Comparison of ENCODE assay signal across 18 cellular contexts in the genomic region with DNA sequence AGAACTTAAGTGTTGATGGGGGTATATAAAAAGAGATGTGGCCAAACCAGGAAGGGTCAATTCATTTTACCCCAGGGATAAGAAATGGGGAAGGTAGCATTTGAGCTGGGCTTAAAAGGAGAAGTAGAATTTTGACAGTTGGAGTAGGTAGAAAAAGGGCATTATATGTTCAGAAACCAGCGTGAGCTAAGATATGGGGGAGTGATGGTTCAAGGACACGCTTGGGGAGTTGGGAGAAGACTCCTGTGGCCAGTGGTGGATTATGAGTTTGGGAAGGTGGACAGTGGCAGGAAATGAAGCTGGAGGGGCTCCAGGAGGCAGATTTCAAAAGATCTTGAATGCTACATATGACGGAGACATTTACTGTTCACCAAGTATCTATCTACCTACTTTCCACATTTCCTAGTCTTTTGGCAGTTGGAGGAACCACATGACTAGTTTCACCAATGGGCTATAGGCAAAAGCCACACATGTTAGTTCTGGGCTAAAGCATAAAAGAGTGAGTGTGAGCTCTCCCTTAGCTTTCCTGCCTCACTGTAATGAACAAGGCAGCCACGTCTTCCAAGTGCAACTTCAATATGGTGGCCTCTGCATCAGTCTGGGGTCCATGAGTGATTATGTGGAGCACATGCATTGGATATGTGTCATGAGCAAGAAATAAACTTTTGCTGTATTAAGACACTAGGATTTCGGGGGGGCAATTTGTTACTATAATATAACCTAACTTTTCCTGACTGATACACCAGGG. TPM values are rescaled to one million over a fixed set of nuclear protein-coding genes. Genes with fewer than 3 reads are reported as not detected.
A peak's percentile ranks its signal among the peaks of the same experiment; 100 is the strongest.
DNase-seq lines count a peak whose midpoint lies in the region; ATAC-seq, FAIRE-seq and TF ChIP-seq lines count a peak whose summit lies in the region.
"Had no signal": no experiment of that assay in that cellular context is flagged by ENCODE, and none has a peak within 500 bp of the region (broad histone marks: within the 10 kb centered on the region; RNA-seq: fewer than 3 reads in every experiment).

No MANE protein-coding gene starts in this region.

- no peaks in the 10 kb centered on the region for H3K27me3 Mint-ChIP-seq in MCF 10A (ENCODE audit: insufficient read depth, unreplicated experiment)
- H3K27me3 Mint-ChIP-seq in activated T-cell treated with anti-CD3 and anti-CD28 coated beads, Interleukin-2, amount 50 U/mL, for 4 hours (ENCODE audit: low read depth) = no peaks in the 10 kb centered on the region

- H3K79me2 ChIP-seq in K562 (ENCODE audit: control insufficient read depth, insufficient read depth, low read length) = no peaks in the 10 kb centered on the region

- no peak overlapping the region for H3K27ac Mint-ChIP-seq in MCF 10A (ENCODE audit: low read depth, unreplicated experiment)

- H3K9me3 Mint-ChIP-seq in MCF 10A (ENCODE audit: unreplicated experiment) = peaks cover 11% of the 10 kb centered on the region
- no peaks in the 10 kb centered on the region for H3K9me3 Mint-ChIP-seq in activated T-cell treated with anti-CD3 and anti-CD28 coated beads, Interleukin-2, amount 50 U/mL, for 4 hours

- no peak overlapping the region for H2AFZ ChIP-seq in K562 (ENCODE audit: low read depth, low read length)

- in situ Hi-C loops in K562 (cut with MboI) = no loop called here

- intact Hi-C loops in K562 (cut with micrococcal nuclease) (no loop called here), MCF 10A (cut with micrococcal nuclease) (no loop called here), esophagus squamous epithelium (cut with DNase I) (no loop called here)

- no peak for TF ChIP-seq RAD21 in K562 (CRISPR knock-in tag; conservative IDR thresholded peaks at IDR 0.05 in 1 of 2, IDR thresholded peaks at IDR 0.05 in 1 of 2)

- BruUV-seq in K562 (replicated peaks; lab: Mats Ljungman, UMichigan) = no TSS peak
- BruUV-seq in MCF 10A (replicated peaks; lab: Mats Ljungman, UMichigan) = no TSS peak

- H4K20me1 ChIP-seq in K562 (replicated peaks; ENCODE audit: control insufficient read depth, insufficient read depth, low read length) = no peaks in the 10 kb centered on the region

- ATAC-seq in K562 (no peak), left lobe of liver (no peak)
- no peak for ATAC-seq in activated T-cell treated with anti-CD3 and anti-CD28 coated beads, Interleukin-2, amount 50 U/mL, for 4 hours

- peak overlapping the region; percentile 28; the same call in 1 of the 3 replicates for H3K27ac ChIP-seq in K562 (ENCODE audit: extremely low read depth, low read depth, low read length)
- H3K27ac ChIP-seq in esophagus squamous epithelium = no peak overlapping the region
- H3K27ac ChIP-seq: 22Rv1 had no signal

- TF ChIP-seq EP300 in K562 (IDR thresholded peaks at IDR 0.05; ENCODE audit: low read length) = no peak

- H3K36me3 Mint-ChIP-seq in MCF 10A (ENCODE audit: insufficient read depth, unreplicated experiment) = no peaks in the 10 kb centered on the region
- H3K36me3 Mint-ChIP-seq in activated T-cell treated with anti-CD3 and anti-CD28 coated beads, Interleukin-2, amount 50 U/mL, for 4 hours (ENCODE audit: insufficient read depth) = peaks cover 2% of the 10 kb centered on the region

- H3K4me1 ChIP-seq in K562 (replicated peaks in 1 of 2; ENCODE audit: control insufficient read depth in 2 of 2, insufficient read depth in 2 of 2, low read length in 2 of 2) = peaks cover 0 to 14% of the 10 kb centered on the region in 2 experiments; a peak in 4 of 5 replicates
- peaks cover 0 to 6% (median 0%) of the 10 kb centered on the region in 3 donors for H3K4me1 ChIP-seq in esophagus squamous epithelium

- H3K36me3 ChIP-seq in K562 (ENCODE audit: control insufficient read depth, insufficient read depth, low read length) = no peaks in the 10 kb centered on the region
- H3K36me3 ChIP-seq in esophagus squamous epithelium = no peaks in the 10 kb centered on the region

- FAIRE-seq in K562 (lab: Jason Lieb, UNC) = no peak
- FAIRE-seq: GM12892, GM19239, RCC 7860 had no signal

- no peaks in the 10 kb centered on the region for H3K9me1 ChIP-seq in K562 (ENCODE audit: control insufficient read depth, insufficient read depth, low read length)

- CTCF ChIA-PET in K562 (lab: Yijun Ruan, JAX; ENCODE audit: low intra/inter-chr PET ratio) = no interaction called here
- CTCF ChIA-PET in MCF 10A (lab: Yijun Ruan, JAX) = interaction anchor here (0.7 to 1.3 kb wide), 6 partner anchors 9 to 192 kb away, joined by 3 to 5 read pairs (median 4); partner anchors contain the start of gene RAB14

- no peak overlapping the region for H3K4me3 Mint-ChIP-seq in MCF 10A (ENCODE audit: unreplicated experiment)
- no peak overlapping the region for H3K4me3 Mint-ChIP-seq in activated T-cell treated with anti-CD3 and anti-CD28 coated beads, Interleukin-2, amount 50 U/mL, for 4 hours

- no peak for TF ChIP-seq CTCF in K562 (IDR thresholded peaks at IDR 0.05 in 2 of 3, conservative IDR thresholded peaks at IDR 0.05 in 1 of 3; ENCODE audit: insufficient read depth in 2 of 3, low read depth in 1 of 3, low read length in 3 of 3)
- TF ChIP-seq CTCF in MCF 10A (IDR thresholded peaks at IDR 0.05; ENCODE audit: unreplicated experiment) = no peak
- TF ChIP-seq CTCF in esophagus squamous epithelium (IDR thresholded peaks at IDR 0.05) = no peak

- H3K9me3 ChIP-seq in K562 (replicated peaks; ENCODE audit: control insufficient read depth, insufficient read depth, low read depth, low read length) = no peaks in the 10 kb centered on the region
- H3K9me3 ChIP-seq in esophagus squamous epithelium = no peaks in the 10 kb centered on the region

- POLR2A ChIA-PET in K562 (lab: Yijun Ruan, JAX) = interaction anchor here (0.6 to 2.6 kb wide), 6 partner anchors 8 to 21 kb away, joined by 3 to 8 read pairs (median 4); partner anchors contain the start of gene GSN
- POLR2A ChIA-PET in MCF 10A (lab: Yijun Ruan, JAX) = interaction anchor here (0.6 to 0.9 kb wide), 2 partner anchors 30 to 39 kb away, joined by 3 read pairs; no protein-coding TSS in a partner anchor

- H3K4me2 ChIP-seq in K562 (ENCODE audit: insufficient read depth, low read length) = no peak overlapping the region

- H3K9ac ChIP-seq in K562 (ENCODE audit: insufficient read depth in 1 of 2, low read depth in 2 of 2, low read length in 2 of 2) = no peak overlapping the region

- H3K27me3 ChIP-seq in K562 (ENCODE audit: control insufficient read depth in 2 of 2, insufficient read depth in 2 of 2, low read length in 2 of 2) (no peaks in the 10 kb centered on the region), esophagus squamous epithelium (no peaks in the 10 kb centered on the region)

- DNase-seq in SIG-M5 treated with dmso at 0.1 percent for 504 hours (lab: John Stamatoyannopoulos, UW; ENCODE audit: unreplicated experiment) (peak; percentile 46), SIG-M5 (lab: John Stamatoyannopoulos, UW) (no peak), OCI-M1 (lab: John Stamatoyannopoulos, UW) (peak; percentile 79), K562 (ENCODE audit: extremely low read depth in 1 of 4, low spot score in 3 of 4) (no peak), MCF 10A (ENCODE audit: unreplicated experiment) (no peak), esophagus squamous epithelium (lab: John Stamatoyannopoulos, UW) (no peak), left lobe of liver (ENCODE audit: low spot score) (no peak)
- no peak for DNase-seq in activated T-cell treated with anti-CD3 and anti-CD28 coated beads, Interleukin-2, amount 50 U/mL, for 4 hours
- DNase-seq: C1 segment of cervical spinal cord, COR-L47, Karpas-422, NCI-H1048, NCI-H446, SHP77 treated with DMSO at 0.1 percent for 48 hours had no signal

- WGBS in K562 (ENCODE audit: insufficient coverage, low coverage, missing lambda C conversion rate) = 45% methylated on average over 5 of the region's 5 CpGs
- WGBS in esophagus squamous epithelium, 2 donors = 83 to 93% methylated on average over 5 of the region's 5 CpGs

- no peaks in the 10 kb centered on the region for H3K4me1 Mint-ChIP-seq in MCF 10A (ENCODE audit: insufficient read depth, unreplicated experiment)
- no peaks in the 10 kb centered on the region for H3K4me1 Mint-ChIP-seq in activated T-cell treated with anti-CD3 and anti-CD28 coated beads, Interleukin-2, amount 50 U/mL, for 4 hours (ENCODE audit: low read depth)

- H3K4me3 ChIP-seq in K562 (no peak overlapping the region), esophagus squamous epithelium (no peak overlapping the region)

- TF ChIP-seq POLR2A in K562 (conservative IDR thresholded peaks at IDR 0.05) = no peak
- TF ChIP-seq POLR2A in esophagus squamous epithelium (IDR thresholded peaks at IDR 0.05) = no peak

RNA-seq across cellular contexts. Expression of gene GSN, which starts 15.7 kb away (rescaled TPM):
- 15.3 and 27.0 TPM in 2 replicates for total RNA-seq in K562 (2011; cell fraction: chromatin; rRNA removed; ENCODE audit: low replicate concordance)
- total RNA-seq in K562 (2011; cell fraction: nucleolus; rRNA removed) = 9.9 and 11.0 TPM in 2 replicates
- 8.1 and 9.2 TPM in 2 replicates for total RNA-seq in K562 (2011; cell fraction: nucleoplasm; rRNA removed)
- 8.2 and 10.8 TPM in 2 replicates for total RNA-seq in K562 (2014; rRNA removed)
- total RNA-seq in K562 (2014; rRNA removed; fragmentation: Illumina TruSeq; extraction: Trizol) = 3.3 and 3.5 TPM in 2 replicates
- total RNA-seq in K562 (2015; rRNA removed; fragmentation: Illumina TruSeq; extraction: Trizol) = 12.3 and 12.4 TPM in 2 replicates
- 9.0 and 9.6 TPM in 2 replicates for total RNA-seq in K562 (2021)
- polyA plus RNA-seq in K562 (2011; rRNA removed) = 16.6 and 24.2 TPM in 2 replicates
- polyA plus RNA-seq in K562 (2011; cell fraction: cytosol; rRNA removed) = 27.5 and 34.5 TPM in 2 replicates
- polyA plus RNA-seq in K562 (2011; cell fraction: nucleus; rRNA removed) = 15.8 and 17.0 TPM in 2 replicates
- polyA plus RNA-seq in K562 (2012) = 11.2 and 34.5 TPM in 2 replicates
- polyA plus RNA-seq in K562 (2014; fragmentation: Illumina TruSeq; extraction: Trizol) = 5.2 and 7.4 TPM in 2 replicates
- under 1 TPM; 0.39 to 0.41 TPM for polyA plus RNA-seq in K562 (2014; fragmentation: Nextera tagmentation; extraction: Ambion mirVana)
- 7.5 and 11.2 TPM in 2 replicates for polyA plus RNA-seq in K562 (2014; rRNA removed)
- 23.7 and 31.3 TPM in 2 replicates for polyA minus RNA-seq in K562 (2011; rRNA and poly(A)+ RNA removed)
- polyA minus RNA-seq in K562 (2011; cell fraction: cytosol; rRNA and poly(A)+ RNA removed) = 24.8 and 27.9 TPM in 2 replicates
- polyA minus RNA-seq in K562 (2011; cell fraction: nucleus; rRNA and poly(A)+ RNA removed) = 6.2 and 9.0 TPM in 2 replicates
- 21.9 and 24.9 TPM in 2 replicates for total RNA-seq in MCF 10A (2022)
- total RNA-seq in esophagus squamous epithelium = 1,000 to 10,000 TPM in 2 of 4 donors, 100 to 1,000 TPM in 2; 287 to 1,151 (median 926) TPM
- total RNA-seq in left lobe of liver = 30.8 TPM
- 1 to 10 TPM; 1.3 to 2.0 (median 1.9) TPM for total RNA-seq in activated T-cell treated with anti-CD3 and anti-CD28 coated beads, Interleukin-2, amount 50 U/mL, for 4 hours

RNA-seq across cellular contexts. Expression of gene RAB14, which starts 50.6 kb away (rescaled TPM):
- total RNA-seq in K562 (2011; cell fraction: chromatin; rRNA removed; ENCODE audit: low replicate concordance) = 10.7 and 28.6 TPM in 2 replicates
- 6.7 and 7.6 TPM in 2 replicates for total RNA-seq in K562 (2011; cell fraction: nucleolus; rRNA removed)
- 20.8 and 42.9 TPM in 2 replicates for total RNA-seq in K562 (2011; cell fraction: nucleoplasm; rRNA removed)
- total RNA-seq in K562 (2014; rRNA removed) (10.3 and 11.8 TPM in 2 replicates), K562 (2014; rRNA removed; fragmentation: Illumina TruSeq; extraction: Trizol) (25.5 and 26.8 TPM in 2 replicates), K562 (2015; rRNA removed; fragmentation: Illumina TruSeq; extraction: Trizol) (23.6 and 25.4 TPM in 2 replicates), K562 (2021) (41.8 and 48.4 TPM in 2 replicates), MCF 10A (2022) (65.8 and 77.0 TPM in 2 replicates), esophagus squamous epithelium (10 to 100 TPM; 36.7 to 56.5 (median 42.8) TPM), left lobe of liver (50.0 TPM)
- polyA plus RNA-seq in K562 (2011; rRNA removed) (17.6 and 19.8 TPM in 2 replicates), K562 (2014; fragmentation: Illumina TruSeq; extraction: Trizol) (32.4 and 35.8 TPM in 2 replicates), K562 (2014; fragmentation: Nextera tagmentation; extraction: Ambion mirVana) (10 to 100 TPM; 20.2 to 20.9 TPM), K562 (2014; rRNA removed) (15.9 and 16.7 TPM in 2 replicates)
- polyA plus RNA-seq in K562 (2011; cell fraction: cytosol; rRNA removed) = 4.0 and 10.5 TPM in 2 replicates
- 11.3 and 16.5 TPM in 2 replicates for polyA plus RNA-seq in K562 (2011; cell fraction: nucleus; rRNA removed)
- polyA plus RNA-seq in K562 (2012) = 30.3 and 32.9 TPM in 2 replicates
- polyA minus RNA-seq in K562 (2011; rRNA and poly(A)+ RNA removed) = 14.8 and 18.2 TPM in 2 replicates
- 12.5 and 15.7 TPM in 2 replicates for polyA minus RNA-seq in K562 (2011; cell fraction: cytosol; rRNA and poly(A)+ RNA removed)
- polyA minus RNA-seq in K562 (2011; cell fraction: nucleus; rRNA and poly(A)+ RNA removed) = 10.0 and 16.6 TPM in 2 replicates
- 10 to 100 TPM; 53.9 to 60.5 (median 59.6) TPM for total RNA-seq in activated T-cell treated with anti-CD3 and anti-CD28 coated beads, Interleukin-2, amount 50 U/mL, for 4 hours

Comparison
In these comparisons a context has a peak if more than half of its experiments do, and no peak if none do; other contexts are left out.
1. DNase-seq: peak in SIG-M5 treated with dmso at 0.1 percent for 504 hours (single experiment) and OCI-M1 (single experiment); none in SIG-M5 (single experiment), K562 (0 of 4), MCF 10A (single experiment), esophagus squamous epithelium (single experiment), left lobe of liver (single experiment) and activated T-cell treated with anti-CD3 and anti-CD28 coated beads, Interleukin-2, amount 50 U/mL, for 4 hours (single experiment).